In genomic region chr11:112797653-112798293, GRCh38 we compare ENCODE assay signal across 7 cellular contexts.
DNase-seq lines count a peak whose midpoint lies in the region; ATAC-seq and TF ChIP-seq lines count a peak whose summit lies in the region.

No MANE protein-coding gene starts in this region.

- H3K9me2 ChIP-seq in GM23338 (ENCODE audit: insufficient read depth): no peaks in the 10 kb centered on the region

- H3K4me3 Mint-ChIP-seq in GM23338 (no peak overlapping the region), nephron (peak overlapping the region in 2 of 3 experiments; percentile 20 to 32)

- DNase-seq in EH (ENCODE audit: low read depth) (peak; percentile 20), GM23338 (ENCODE audit: low spot score) (peak; percentile 70), NCI-H526 treated with DMSO at 0.1 percent for 48 hours (lab: John Stamatoyannopoulos, UW) (peak; percentile 88), coronary artery (ENCODE audit: low spot score) (peak; percentile 68), HK-2 (ENCODE audit: unreplicated experiment) (no peak), activated gamma-delta T cell (lab: John Stamatoyannopoulos, UW) (no peak)

- H3K36me3 ChIP-seq in GM23338 (ENCODE audit: insufficient read depth): no peaks in the 10 kb centered on the region

- H4K20me1 ChIP-seq in GM23338 (replicated peaks; ENCODE audit: insufficient read depth): no peaks in the 10 kb centered on the region

- H3K4me2 ChIP-seq in GM23338: peak overlapping the region; percentile 68

- H3K36me3 Mint-ChIP-seq in GM23338 (ENCODE audit: low read depth) (no peaks in the 10 kb centered on the region), nephron (ENCODE audit: low read depth) (no peaks in the 10 kb centered on the region)

- H3K9me3 Mint-ChIP-seq in GM23338 (no peaks in the 10 kb centered on the region), nephron (no peaks in the 10 kb centered on the region)

- H3K4me3 ChIP-seq in GM23338 (no peak overlapping the region), coronary artery (no peak overlapping the region)

- peaks cover 30% of the 10 kb centered on the region for H3K4me1 Mint-ChIP-seq in GM23338
- peaks cover 88% of the 10 kb centered on the region for H3K4me1 Mint-ChIP-seq in nephron

- peaks cover 9% of the 10 kb centered on the region for H3K27me3 Mint-ChIP-seq in GM23338 (ENCODE audit: insufficient read depth, low read depth, poor library complexity)
- H3K27me3 Mint-ChIP-seq in nephron (ENCODE audit: low read depth): no peaks in the 10 kb centered on the region

- H3K27ac Mint-ChIP-seq in GM23338: peak overlapping the region; percentile 81
- H3K27ac Mint-ChIP-seq in nephron: peak overlapping the region; percentile 93 to 96 (median 93)

- TF ChIP-seq CTCF in GM23338 (conservative IDR thresholded peaks at IDR 0.05; ENCODE audit: low read depth in 2 of 2) (peak; percentile 67 to 80), coronary artery (IDR thresholded peaks at IDR 0.05) (no peak), nephron (IDR thresholded peaks at IDR 0.05; ENCODE audit: unreplicated experiment in 3 of 3) (peak; percentile 41 to 53 (median 47))

- H2AFZ ChIP-seq in GM23338: peak overlapping the region; percentile 70; the same call in 1 of the 2 replicates

- peaks cover 11% of the 10 kb centered on the region for H3K4me1 ChIP-seq in GM23338 (ENCODE audit: insufficient read depth)

- H3F3A ChIP-seq in GM23338 (replicated peaks; ENCODE audit: low read depth): no peaks in the 10 kb centered on the region

- no peaks in the 10 kb centered on the region for H3K79me2 ChIP-seq in GM23338 (replicated peaks; ENCODE audit: insufficient read depth)

- no peaks in the 10 kb centered on the region for H3K27me3 ChIP-seq in GM23338 (ENCODE audit: insufficient read depth)

- no peak overlapping the region for H3K27ac ChIP-seq in GM23338 (ENCODE audit: low read depth)
- H3K27ac ChIP-seq in coronary artery: no peak overlapping the region

- ATAC-seq in GM23338: peak; percentile 64

TF ChIP-seq in GM23338, 12 proteins besides CTCF, POLR2A, EP300 and RAD21:
- TF ChIP-seq JUNB (IDR thresholded peaks at IDR 0.05; ENCODE audit: unreplicated experiment) (no peak), ZNF114 (CRISPR knock-in tag; IDR thresholded peaks at IDR 0.05) (0 out of 2 replicates have a peak, but pooled peaks have one; percentile 33), EZH2phosphoT487 (IDR thresholded peaks at IDR 0.05; ENCODE audit: unreplicated experiment) (no peak), NANOG (IDR thresholded peaks at IDR 0.05; ENCODE audit: borderline replicate concordance) (no peak), CREB1 (CRISPR knock-in tag; IDR thresholded peaks at IDR 0.05; ENCODE audit: low read depth) (0 out of 2 replicates have a peak, but pooled peaks have one; percentile 7), POLR2AphosphoS5 (IDR thresholded peaks at IDR 0.05; ENCODE audit: low read depth) (no peak)
- TF ChIP-seq, protein P1, sequence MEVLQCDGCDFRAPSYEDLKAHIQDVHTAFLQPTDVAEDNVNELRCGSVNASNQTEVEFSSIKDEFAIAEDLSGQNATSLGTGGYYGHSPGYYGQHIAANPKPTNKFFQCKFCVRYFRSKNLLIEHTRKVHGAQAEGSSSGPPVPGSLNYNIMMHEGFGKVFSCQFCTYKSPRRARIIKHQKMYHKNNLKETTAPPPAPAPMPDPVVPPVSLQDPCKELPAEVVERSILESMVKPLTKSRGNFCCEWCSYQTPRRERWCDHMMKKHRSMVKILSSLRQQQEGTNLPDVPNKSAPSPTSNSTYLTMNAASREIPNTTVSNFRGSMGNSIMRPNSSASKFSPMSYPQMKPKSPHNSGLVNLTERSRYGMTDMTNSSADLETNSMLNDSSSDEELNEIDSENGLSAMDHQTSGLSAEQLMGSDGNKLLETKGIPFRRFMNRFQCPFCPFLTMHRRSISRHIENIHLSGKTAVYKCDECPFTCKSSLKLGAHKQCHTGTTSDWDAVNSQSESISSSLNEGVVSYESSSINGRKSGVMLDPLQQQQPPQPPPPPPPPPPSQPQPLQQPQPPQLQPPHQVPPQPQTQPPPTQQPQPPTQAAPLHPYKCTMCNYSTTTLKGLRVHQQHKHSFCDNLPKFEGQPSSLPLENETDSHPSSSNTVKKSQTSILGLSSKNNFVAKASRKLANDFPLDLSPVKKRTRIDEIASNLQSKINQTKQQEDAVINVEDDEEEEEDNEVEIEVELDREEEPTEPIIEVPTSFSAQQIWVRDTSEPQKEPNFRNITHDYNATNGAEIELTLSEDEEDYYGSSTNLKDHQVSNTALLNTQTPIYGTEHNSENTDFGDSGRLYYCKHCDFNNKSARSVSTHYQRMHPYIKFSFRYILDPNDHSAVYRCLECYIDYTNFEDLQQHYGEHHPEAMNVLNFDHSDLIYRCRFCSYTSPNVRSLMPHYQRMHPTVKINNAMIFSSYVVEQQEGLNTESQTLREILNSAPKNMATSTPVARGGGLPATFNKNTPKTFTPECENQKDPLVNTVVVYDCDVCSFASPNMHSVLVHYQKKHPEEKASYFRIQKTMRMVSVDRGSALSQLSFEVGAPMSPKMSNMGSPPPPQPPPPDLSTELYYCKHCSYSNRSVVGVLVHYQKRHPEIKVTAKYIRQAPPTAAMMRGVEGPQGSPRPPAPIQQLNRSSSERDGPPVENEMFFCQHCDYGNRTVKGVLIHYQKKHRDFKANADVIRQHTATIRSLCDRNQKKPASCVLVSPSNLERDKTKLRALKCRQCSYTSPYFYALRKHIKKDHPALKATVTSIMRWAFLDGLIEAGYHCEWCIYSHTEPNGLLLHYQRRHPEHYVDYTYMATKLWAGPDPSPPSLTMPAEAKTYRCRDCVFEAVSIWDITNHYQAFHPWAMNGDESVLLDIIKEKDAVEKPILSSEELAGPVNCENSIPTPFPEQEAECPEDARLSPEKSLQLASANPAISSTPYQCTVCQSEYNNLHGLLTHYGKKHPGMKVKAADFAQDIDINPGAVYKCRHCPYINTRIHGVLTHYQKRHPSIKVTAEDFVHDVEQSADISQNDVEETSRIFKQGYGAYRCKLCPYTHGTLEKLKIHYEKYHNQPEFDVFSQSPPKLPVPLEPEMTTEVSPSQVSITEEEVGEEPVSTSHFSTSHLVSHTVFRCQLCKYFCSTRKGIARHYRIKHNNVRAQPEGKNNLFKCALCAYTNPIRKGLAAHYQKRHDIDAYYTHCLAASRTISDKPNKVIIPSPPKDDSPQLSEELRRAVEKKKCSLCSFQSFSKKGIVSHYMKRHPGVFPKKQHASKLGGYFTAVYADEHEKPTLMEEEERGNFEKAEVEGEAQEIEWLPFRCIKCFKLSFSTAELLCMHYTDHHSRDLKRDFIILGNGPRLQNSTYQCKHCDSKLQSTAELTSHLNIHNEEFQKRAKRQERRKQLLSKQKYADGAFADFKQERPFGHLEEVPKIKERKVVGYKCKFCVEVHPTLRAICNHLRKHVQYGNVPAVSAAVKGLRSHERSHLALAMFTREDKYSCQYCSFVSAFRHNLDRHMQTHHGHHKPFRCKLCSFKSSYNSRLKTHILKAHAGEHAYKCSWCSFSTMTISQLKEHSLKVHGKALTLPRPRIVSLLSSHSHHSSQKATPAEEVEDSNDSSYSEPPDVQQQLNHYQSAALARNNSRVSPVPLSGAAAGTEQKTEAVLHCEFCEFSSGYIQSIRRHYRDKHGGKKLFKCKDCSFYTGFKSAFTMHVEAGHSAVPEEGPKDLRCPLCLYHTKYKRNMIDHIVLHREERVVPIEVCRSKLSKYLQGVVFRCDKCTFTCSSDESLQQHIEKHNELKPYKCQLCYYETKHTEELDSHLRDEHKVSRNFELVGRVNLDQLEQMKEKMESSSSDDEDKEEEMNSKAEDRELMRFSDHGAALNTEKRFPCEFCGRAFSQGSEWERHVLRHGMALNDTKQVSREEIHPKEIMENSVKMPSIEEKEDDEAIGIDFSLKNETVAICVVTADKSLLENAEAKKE (CRISPR knock-in tag; IDR thresholded peaks at IDR 0.05): no peak
- TF ChIP-seq, protein P2, sequence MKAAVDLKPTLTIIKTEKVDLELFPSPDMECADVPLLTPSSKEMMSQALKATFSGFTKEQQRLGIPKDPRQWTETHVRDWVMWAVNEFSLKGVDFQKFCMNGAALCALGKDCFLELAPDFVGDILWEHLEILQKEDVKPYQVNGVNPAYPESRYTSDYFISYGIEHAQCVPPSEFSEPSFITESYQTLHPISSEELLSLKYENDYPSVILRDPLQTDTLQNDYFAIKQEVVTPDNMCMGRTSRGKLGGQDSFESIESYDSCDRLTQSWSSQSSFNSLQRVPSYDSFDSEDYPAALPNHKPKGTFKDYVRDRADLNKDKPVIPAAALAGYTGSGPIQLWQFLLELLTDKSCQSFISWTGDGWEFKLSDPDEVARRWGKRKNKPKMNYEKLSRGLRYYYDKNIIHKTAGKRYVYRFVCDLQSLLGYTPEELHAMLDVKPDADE (IDR thresholded peaks at IDR 0.05): no peak

Comparison
In these comparisons a context has a peak if more than half of its experiments do, and no peak if none do; other contexts are left out.
1. DNase-seq: peak in EH (single experiment), GM23338 (single experiment), NCI-H526 treated with DMSO at 0.1 percent for 48 hours (single experiment) and coronary artery (single experiment); none in HK-2 (single experiment) and activated gamma-delta T cell (single experiment).